Comparison of ENCODE assay signal across 8 cellular contexts in the genomic region with DNA sequence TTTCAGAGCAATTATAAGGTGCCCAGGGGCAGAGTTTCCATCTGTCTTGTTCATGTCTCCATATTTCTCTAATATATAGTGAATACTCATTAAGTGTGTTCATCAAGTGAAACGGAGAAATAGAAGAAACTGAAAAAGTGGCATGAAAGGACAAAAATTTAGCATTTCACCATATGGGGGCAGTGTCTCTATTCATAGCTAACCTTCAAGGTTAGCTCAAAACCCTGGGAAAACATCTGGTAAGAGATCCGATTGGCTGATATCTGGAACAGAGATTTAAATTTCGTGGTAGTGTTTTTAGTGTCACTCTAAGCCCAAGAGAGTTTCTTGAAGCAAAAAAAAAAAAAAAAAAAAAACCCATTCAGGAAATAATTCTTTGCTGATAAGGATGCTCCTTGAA.
DNase-seq lines count a peak whose midpoint lies in the region; ATAC-seq and TF ChIP-seq lines count a peak whose summit lies in the region.

No MANE protein-coding gene starts in this region.

- DNase-seq in AG09319 (ENCODE audit: extremely low read depth, low read depth) (no peak), RPMI7951 (ENCODE audit: low read depth) (peak; percentile 8), fibroblast of mammary gland (ENCODE audit: low read depth) (peak; percentile 29), cerebellum (ENCODE audit: low spot score) (no peak), NCI-H1417 (lab: John Stamatoyannopoulos, UW) (no peak), OCI-M2 (lab: John Stamatoyannopoulos, UW; ENCODE audit: unreplicated experiment) (no peak)

- TF ChIP-seq CTCF in AG09319 (IDR thresholded peaks at IDR 0.05; ENCODE audit: low read depth, low read length) (peak; percentile 14), GM12875 (IDR thresholded peaks at IDR 0.05; ENCODE audit: borderline replicate concordance, insufficient read depth, low read depth, low read length) (0 out of 2 replicates have a peak, but pooled peaks have one; percentile 33), fibroblast of mammary gland (conservative IDR thresholded peaks at IDR 0.05; ENCODE audit: control insufficient read depth, insufficient read depth, low read depth, low read length) (peak; percentile 46)

- H3K4me3 ChIP-seq in GM12875 (ENCODE audit: low read depth, low read length) (no peak overlapping the region), fibroblast of mammary gland (ENCODE audit: control insufficient read depth, low read depth, low read length) (no peak overlapping the region)

- no peak for ATAC-seq in HG02678 (IDR thresholded peaks at IDR 0.05; ENCODE audit: unreplicated experiment)

Comparison
In these comparisons a context has a peak if more than half of its experiments do, and no peak if none do; other contexts are left out.
1. DNase-seq: peak in RPMI7951 (single experiment) and fibroblast of mammary gland (single experiment); none in AG09319 (single experiment), cerebellum (single experiment), NCI-H1417 (0 of 3) and OCI-M2 (single experiment).
2. Peak in every context shown above with its lines, with median percentiles within 50 percentile points of each other: CTCF ChIP-seq.